ENCODE assay signal across 22 cellular contexts in the genomic region with DNA sequence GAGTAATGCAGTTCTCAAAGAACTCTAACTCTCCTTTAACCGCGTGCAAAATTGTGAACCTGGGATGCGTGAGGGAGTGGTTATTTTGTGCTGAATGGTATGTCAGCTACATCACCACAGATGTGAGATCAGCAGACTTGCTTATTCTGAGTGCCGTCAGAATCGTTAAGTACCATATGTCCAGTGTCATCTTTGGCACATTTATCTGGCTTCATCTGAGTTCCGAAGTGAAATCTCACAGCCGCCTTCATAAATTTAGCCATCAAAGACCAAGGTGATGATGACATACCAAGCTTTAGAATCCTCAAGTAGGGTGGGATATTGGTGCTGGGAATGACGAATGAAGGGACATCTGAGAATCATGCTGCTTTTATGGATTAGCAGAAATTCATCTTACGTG.
DNase-seq lines count a peak whose midpoint lies in the region; ATAC-seq and FAIRE-seq lines count a peak whose summit lies in the region.
"Had no signal": no experiment of that assay in that cellular context is flagged by ENCODE, and none has a peak within 500 bp of the region (broad histone marks: within the 10 kb centered on the region; RNA-seq: fewer than 3 reads in every experiment).

No MANE protein-coding gene starts in this region.

- DNase-seq in G401 (ENCODE audit: low spot score) (peak; percentile 50), NCI-H446 treated with DMSO at 0.1 percent for 48 hours (lab: John Stamatoyannopoulos, UW) (peak; percentile 27), cerebellar cortex (ENCODE audit: low spot score) (peak; percentile 31), urothelium cell line (ENCODE audit: low spot score) (no peak), NCI-H2081 (lab: John Stamatoyannopoulos, UW) (no peak)
- DNase-seq: 8988T; CD8-positive, alpha-beta memory T cell; COR-L47; DMS 273 treated with DMSO at 0.1 percent for 48 hours; DMS53; DND-41; EL; H7; HFFc6; KBM-7 had no signal

- in situ Hi-C loops in G401 (cut with HindIII; ENCODE audit: low sequenced_read_pairs), result no loop called here

- ATAC-seq in HG02885 (IDR thresholded peaks at IDR 0.05; ENCODE audit: poor library complexity, unreplicated experiment) (no peak), HG03520 (IDR thresholded peaks at IDR 0.05; ENCODE audit: unreplicated experiment) (no peak)
- ATAC-seq: GM23338, HCT116 had no signal

- peak; percentile 55 for FAIRE-seq in urothelium cell line (lab: Jason Lieb, UNC)
- FAIRE-seq: G401.6, GM12892, GM18507 had no signal

Comparison
In these comparisons a context has a peak if more than half of its experiments do, and no peak if none do; other contexts are left out.
1. DNase-seq: peak in G401 (single experiment), NCI-H446 treated with DMSO at 0.1 percent for 48 hours (single experiment) and cerebellar cortex (single experiment); none in urothelium cell line (single experiment) and NCI-H2081 (0 of 2).